In genomic region chr2:74293191-74294065, GRCh38 we compare ENCODE assay signal across 1 cellular context.
TF ChIP-seq lines count a peak whose summit lies in the region.

No MANE protein-coding gene starts in this region.

TF ChIP-seq in WTC11, 78 proteins besides CTCF, POLR2A, EP300 and RAD21 (continued from another document):
- TF ChIP-seq, protein P1, sequence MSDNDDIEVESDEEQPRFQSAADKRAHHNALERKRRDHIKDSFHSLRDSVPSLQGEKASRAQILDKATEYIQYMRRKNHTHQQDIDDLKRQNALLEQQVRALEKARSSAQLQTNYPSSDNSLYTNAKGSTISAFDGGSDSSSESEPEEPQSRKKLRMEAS (CRISPR knock-in tag; IDR thresholded peaks at IDR 0.05) = no peak
- TF ChIP-seq RELA (CRISPR knock-in tag; IDR thresholded peaks at IDR 0.05; ENCODE audit: borderline replicate concordance) (no peak), FOXK1 (CRISPR knock-in tag; IDR thresholded peaks at IDR 0.05) (no peak), TEAD4 (CRISPR knock-in tag; IDR thresholded peaks at IDR 0.05) (no peak), RORB (CRISPR knock-in tag; IDR thresholded peaks at IDR 0.05) (no peak)
- TF ChIP-seq, protein P2, sequence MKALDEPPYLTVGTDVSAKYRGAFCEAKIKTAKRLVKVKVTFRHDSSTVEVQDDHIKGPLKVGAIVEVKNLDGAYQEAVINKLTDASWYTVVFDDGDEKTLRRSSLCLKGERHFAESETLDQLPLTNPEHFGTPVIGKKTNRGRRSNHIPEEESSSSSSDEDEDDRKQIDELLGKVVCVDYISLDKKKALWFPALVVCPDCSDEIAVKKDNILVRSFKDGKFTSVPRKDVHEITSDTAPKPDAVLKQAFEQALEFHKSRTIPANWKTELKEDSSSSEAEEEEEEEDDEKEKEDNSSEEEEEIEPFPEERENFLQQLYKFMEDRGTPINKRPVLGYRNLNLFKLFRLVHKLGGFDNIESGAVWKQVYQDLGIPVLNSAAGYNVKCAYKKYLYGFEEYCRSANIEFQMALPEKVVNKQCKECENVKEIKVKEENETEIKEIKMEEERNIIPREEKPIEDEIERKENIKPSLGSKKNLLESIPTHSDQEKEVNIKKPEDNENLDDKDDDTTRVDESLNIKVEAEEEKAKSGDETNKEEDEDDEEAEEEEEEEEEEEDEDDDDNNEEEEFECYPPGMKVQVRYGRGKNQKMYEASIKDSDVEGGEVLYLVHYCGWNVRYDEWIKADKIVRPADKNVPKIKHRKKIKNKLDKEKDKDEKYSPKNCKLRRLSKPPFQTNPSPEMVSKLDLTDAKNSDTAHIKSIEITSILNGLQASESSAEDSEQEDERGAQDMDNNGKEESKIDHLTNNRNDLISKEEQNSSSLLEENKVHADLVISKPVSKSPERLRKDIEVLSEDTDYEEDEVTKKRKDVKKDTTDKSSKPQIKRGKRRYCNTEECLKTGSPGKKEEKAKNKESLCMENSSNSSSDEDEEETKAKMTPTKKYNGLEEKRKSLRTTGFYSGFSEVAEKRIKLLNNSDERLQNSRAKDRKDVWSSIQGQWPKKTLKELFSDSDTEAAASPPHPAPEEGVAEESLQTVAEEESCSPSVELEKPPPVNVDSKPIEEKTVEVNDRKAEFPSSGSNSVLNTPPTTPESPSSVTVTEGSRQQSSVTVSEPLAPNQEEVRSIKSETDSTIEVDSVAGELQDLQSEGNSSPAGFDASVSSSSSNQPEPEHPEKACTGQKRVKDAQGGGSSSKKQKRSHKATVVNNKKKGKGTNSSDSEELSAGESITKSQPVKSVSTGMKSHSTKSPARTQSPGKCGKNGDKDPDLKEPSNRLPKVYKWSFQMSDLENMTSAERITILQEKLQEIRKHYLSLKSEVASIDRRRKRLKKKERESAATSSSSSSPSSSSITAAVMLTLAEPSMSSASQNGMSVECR (CRISPR knock-in tag; IDR thresholded peaks at IDR 0.05; ENCODE audit: borderline replicate concordance) = no peak
TF ChIP-seq in WTC11: peak in this region for 0.
